ENCODE assay signal across 1 cellular context in the genomic region with DNA sequence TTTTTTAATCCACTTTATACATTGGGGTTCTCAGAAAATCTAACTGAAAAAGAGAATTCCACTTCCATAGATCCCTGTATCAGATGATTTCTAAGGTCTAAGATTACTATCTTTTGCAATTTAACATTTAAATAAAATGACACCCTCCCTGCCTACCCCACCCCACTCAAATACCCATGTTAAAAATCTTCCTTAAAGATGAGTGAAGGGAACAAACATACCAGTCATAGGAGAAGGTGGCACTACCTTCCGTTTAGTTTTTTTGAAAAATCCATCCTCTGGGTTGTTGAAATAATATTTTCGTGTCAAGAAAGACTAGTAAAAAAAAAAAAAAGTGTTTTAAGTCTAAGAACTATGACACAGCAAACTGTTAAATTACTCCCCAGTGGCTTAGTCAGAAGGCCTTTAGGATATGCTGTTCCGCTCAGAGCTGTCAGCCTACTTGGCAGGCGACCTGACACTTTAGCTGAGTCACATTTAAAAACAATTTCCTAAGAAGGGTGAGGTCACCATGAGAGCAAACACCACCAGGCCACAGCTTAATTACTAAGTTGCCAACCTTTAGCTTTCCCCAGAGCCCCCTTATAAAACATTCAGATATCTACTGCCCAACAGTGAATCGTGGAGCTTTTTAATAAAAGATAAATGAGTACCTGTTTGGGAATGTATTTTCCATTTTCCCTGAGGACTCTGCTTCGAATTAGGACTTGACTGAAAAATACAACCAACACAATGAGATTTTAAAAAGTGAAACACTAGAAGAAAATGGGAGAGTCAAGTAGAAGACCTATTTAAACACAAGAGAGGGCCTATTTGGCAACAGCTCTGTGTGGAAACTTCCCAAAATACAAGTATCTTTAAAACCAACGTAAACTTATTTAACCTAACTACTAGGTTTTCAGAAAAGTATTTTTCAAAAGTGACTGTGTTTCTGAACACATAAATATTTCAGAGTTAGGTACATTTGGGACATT.
A peak's percentile ranks its signal among the peaks of the same experiment; 100 is the strongest.
TF ChIP-seq lines count a peak whose summit lies in the region.

No MANE protein-coding gene starts in this region.

TF ChIP-seq in K562, 482 proteins besides CTCF, POLR2A, EP300 and RAD21 (continued from another document and continues in another):
- TF ChIP-seq, protein P1, sequence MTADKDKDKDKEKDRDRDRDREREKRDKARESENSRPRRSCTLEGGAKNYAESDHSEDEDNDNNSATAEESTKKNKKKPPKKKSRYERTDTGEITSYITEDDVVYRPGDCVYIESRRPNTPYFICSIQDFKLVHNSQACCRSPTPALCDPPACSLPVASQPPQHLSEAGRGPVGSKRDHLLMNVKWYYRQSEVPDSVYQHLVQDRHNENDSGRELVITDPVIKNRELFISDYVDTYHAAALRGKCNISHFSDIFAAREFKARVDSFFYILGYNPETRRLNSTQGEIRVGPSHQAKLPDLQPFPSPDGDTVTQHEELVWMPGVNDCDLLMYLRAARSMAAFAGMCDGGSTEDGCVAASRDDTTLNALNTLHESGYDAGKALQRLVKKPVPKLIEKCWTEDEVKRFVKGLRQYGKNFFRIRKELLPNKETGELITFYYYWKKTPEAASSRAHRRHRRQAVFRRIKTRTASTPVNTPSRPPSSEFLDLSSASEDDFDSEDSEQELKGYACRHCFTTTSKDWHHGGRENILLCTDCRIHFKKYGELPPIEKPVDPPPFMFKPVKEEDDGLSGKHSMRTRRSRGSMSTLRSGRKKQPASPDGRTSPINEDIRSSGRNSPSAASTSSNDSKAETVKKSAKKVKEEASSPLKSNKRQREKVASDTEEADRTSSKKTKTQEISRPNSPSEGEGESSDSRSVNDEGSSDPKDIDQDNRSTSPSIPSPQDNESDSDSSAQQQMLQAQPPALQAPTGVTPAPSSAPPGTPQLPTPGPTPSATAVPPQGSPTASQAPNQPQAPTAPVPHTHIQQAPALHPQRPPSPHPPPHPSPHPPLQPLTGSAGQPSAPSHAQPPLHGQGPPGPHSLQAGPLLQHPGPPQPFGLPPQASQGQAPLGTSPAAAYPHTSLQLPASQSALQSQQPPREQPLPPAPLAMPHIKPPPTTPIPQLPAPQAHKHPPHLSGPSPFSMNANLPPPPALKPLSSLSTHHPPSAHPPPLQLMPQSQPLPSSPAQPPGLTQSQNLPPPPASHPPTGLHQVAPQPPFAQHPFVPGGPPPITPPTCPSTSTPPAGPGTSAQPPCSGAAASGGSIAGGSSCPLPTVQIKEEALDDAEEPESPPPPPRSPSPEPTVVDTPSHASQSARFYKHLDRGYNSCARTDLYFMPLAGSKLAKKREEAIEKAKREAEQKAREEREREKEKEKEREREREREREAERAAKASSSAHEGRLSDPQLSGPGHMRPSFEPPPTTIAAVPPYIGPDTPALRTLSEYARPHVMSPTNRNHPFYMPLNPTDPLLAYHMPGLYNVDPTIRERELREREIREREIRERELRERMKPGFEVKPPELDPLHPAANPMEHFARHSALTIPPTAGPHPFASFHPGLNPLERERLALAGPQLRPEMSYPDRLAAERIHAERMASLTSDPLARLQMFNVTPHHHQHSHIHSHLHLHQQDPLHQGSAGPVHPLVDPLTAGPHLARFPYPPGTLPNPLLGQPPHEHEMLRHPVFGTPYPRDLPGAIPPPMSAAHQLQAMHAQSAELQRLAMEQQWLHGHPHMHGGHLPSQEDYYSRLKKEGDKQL (CRISPR knock-in tag; IDR thresholded peaks at IDR 0.05; ENCODE audit: borderline replicate concordance), result no peak
- TF ChIP-seq ELF2 (CRISPR knock-in tag; IDR thresholded peaks at IDR 0.05) (no peak), CBX5 (IDR thresholded peaks at IDR 0.05; ENCODE audit: borderline replicate concordance, low read depth) (no peak), NR2F6 (CRISPR knock-in tag; IDR thresholded peaks at IDR 0.05) (no peak), TCF7L2 (IDR thresholded peaks at IDR 0.05; ENCODE audit: low read depth, low read length) (no peak), ZNF551 (CRISPR knock-in tag; IDR thresholded peaks at IDR 0.05) (no peak), ADNP (tag; IDR thresholded peaks at IDR 0.05) (0 out of 2 replicates have a peak, but pooled peaks have one; percentile 12), LEF1 (IDR thresholded peaks at IDR 0.05) (peak; percentile 86), BACH1 (tag; IDR thresholded peaks at IDR 0.05) (peak; percentile 100), ELF1 (tag; IDR thresholded peaks at IDR 0.05) (peak; percentile 46; the same call in 1 of the 2 replicates), ZNF347 (CRISPR knock-in tag; IDR thresholded peaks at IDR 0.05; ENCODE audit: low read depth) (0 out of 2 replicates have a peak, but pooled peaks have one; percentile 11), GTF2F1 (IDR thresholded peaks at IDR 0.05; ENCODE audit: low read depth, low read length) (no peak), SAP30 (IDR thresholded peaks at IDR 0.05; ENCODE audit: borderline replicate concordance, insufficient read depth, low read depth, low read length, poor library complexity, severe bottlenecking) (no peak), ZNF146 (CRISPR knock-in tag; IDR thresholded peaks at IDR 0.05; ENCODE audit: unreplicated experiment) (no peak), ZNF41 (CRISPR knock-in tag; conservative IDR thresholded peaks at IDR 0.05) (no peak; the same call in 1 of the 2 replicates), KDM4B (IDR thresholded peaks at IDR 0.05; ENCODE audit: borderline replicate concordance in 2 of 2, low read depth in 1 of 2) (no peak), ZZZ3 (IDR thresholded peaks at IDR 0.05) (no peak; the same call in 1 of the 2 replicates), CTBP1 (IDR thresholded peaks at IDR 0.05; ENCODE audit: borderline replicate concordance) (no peak), RBM22 (IDR thresholded peaks at IDR 0.05; ENCODE audit: low read depth, low read length, poor library complexity, severe bottlenecking) (no peak), ZNF696 (CRISPR knock-in tag; conservative IDR thresholded peaks at IDR 0.05) (no peak), GATAD2A (IDR thresholded peaks at IDR 0.05) (peak; percentile 71; the same call in 1 of the 2 replicates), ZNF561 (CRISPR knock-in tag; conservative IDR thresholded peaks at IDR 0.05) (no peak), MCM2 (IDR thresholded peaks at IDR 0.05; ENCODE audit: low read depth) (no peak), ZBTB9 (CRISPR knock-in tag; IDR thresholded peaks at IDR 0.05) (peak; percentile 46; the same call in 1 of the 2 replicates), SNIP1 (IDR thresholded peaks at IDR 0.05; ENCODE audit: low read depth) (no peak), ZNF408 (CRISPR knock-in tag; IDR thresholded peaks at IDR 0.05; ENCODE audit: low read depth) (no peak), ZNF197 (CRISPR knock-in tag; IDR thresholded peaks at IDR 0.05; ENCODE audit: low read depth) (no peak; the same call in 1 of the 2 replicates), TCF7 (IDR thresholded peaks at IDR 0.05; ENCODE audit: borderline replicate concordance) (no peak), ARID3B (CRISPR knock-in tag; IDR thresholded peaks at IDR 0.05; ENCODE audit: borderline replicate concordance) (no peak), MBD2 (IDR thresholded peaks at IDR 0.05; ENCODE audit: borderline replicate concordance, low read depth) (no peak; the same call in 1 of the 2 replicates), PREB (CRISPR knock-in tag; IDR thresholded peaks at IDR 0.05) (no peak), DACH1 (IDR thresholded peaks at IDR 0.05; ENCODE audit: partially characterized antibody) (peak; percentile 60), ESRRA (IDR thresholded peaks at IDR 0.05; ENCODE audit: borderline replicate concordance, low read depth) (no peak), NCOR1 (IDR thresholded peaks at IDR 0.05) (peak; percentile 66), ZKSCAN8 (CRISPR knock-in tag; IDR thresholded peaks at IDR 0.05) (peak; percentile 86; the same call in 1 of the 2 replicates), YBX1 (IDR thresholded peaks at IDR 0.05) (no peak), FIP1L1 (IDR thresholded peaks at IDR 0.05; ENCODE audit: low read depth, low read length, poor library complexity, severe bottlenecking) (no peak)
- TF ChIP-seq, protein P2, sequence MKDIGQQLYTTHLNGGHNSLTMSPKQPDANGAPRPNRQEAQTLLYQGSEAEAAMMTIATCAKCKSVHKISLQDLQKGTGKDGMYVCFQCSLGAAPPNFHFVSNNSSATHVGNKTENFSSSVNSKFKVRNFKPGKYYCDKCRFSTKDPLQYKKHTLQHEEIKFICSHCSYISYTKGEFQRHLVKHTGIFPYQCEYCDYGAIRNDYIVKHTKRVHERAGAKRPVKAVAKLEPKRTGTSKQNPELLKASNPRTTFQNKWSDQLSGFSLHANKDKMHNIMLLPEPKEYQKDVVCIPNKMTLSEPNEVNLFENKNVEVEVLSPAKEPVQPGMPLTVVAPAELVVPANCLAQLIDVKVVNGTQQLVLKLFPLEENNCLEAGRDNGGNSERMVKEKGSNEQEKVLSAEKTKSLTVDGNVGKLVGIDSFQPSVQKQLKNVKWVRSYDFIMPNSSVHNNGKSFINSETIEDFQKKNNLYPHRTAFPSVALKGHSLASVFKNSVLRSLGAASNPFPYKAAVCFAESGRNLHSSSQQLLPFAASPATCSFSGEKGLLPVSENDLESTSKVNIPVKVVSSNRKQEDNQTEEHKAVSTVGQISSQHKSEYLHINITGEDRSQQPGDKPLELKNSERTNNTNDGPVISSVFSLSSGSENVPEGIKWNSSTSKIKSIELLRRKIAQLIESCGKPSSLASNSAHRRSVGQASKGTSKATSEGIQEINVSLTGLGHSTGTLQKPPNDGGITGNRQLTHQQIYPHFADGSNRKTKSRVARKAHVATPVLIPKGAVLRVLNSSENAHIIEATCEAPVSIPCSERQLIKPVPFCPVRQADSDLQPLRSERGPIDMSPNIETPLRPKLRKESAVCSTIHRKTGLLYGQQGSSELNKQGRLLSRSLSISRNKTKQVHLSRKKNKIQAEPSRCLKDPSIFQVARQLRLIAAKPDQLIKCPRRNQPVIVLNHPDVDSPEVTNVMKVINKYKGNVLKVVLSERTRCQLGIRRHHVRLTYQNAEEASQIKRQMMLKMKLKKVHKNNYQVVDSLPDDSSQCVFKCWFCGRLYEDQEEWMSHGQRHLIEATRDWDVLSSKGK (CRISPR knock-in tag; IDR thresholded peaks at IDR 0.05), result no peak
- TF ChIP-seq, protein P3, sequence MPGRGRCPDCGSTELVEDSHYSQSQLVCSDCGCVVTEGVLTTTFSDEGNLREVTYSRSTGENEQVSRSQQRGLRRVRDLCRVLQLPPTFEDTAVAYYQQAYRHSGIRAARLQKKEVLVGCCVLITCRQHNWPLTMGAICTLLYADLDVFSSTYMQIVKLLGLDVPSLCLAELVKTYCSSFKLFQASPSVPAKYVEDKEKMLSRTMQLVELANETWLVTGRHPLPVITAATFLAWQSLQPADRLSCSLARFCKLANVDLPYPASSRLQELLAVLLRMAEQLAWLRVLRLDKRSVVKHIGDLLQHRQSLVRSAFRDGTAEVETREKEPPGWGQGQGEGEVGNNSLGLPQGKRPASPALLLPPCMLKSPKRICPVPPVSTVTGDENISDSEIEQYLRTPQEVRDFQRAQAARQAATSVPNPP (IDR thresholded peaks at IDR 0.05; ENCODE audit: borderline replicate concordance, insufficient read depth, insufficient read length), result no peak
- TF ChIP-seq, protein P4, sequence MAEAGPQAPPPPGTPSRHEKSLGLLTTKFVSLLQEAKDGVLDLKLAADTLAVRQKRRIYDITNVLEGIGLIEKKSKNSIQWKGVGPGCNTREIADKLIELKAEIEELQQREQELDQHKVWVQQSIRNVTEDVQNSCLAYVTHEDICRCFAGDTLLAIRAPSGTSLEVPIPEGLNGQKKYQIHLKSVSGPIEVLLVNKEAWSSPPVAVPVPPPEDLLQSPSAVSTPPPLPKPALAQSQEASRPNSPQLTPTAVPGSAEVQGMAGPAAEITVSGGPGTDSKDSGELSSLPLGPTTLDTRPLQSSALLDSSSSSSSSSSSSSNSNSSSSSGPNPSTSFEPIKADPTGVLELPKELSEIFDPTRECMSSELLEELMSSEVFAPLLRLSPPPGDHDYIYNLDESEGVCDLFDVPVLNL (CRISPR knock-in tag; IDR thresholded peaks at IDR 0.05; ENCODE audit: low read depth), result no peak
- TF ChIP-seq, protein P5, sequence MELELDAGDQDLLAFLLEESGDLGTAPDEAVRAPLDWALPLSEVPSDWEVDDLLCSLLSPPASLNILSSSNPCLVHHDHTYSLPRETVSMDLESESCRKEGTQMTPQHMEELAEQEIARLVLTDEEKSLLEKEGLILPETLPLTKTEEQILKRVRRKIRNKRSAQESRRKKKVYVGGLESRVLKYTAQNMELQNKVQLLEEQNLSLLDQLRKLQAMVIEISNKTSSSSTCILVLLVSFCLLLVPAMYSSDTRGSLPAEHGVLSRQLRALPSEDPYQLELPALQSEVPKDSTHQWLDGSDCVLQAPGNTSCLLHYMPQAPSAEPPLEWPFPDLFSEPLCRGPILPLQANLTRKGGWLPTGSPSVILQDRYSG (tag; conservative IDR thresholded peaks at IDR 0.05; ENCODE audit: low read depth), result peak; percentile 94
